ENCODE assay signal across 2 cellular contexts in genomic region chr14:88468396-88468795, GRCh38.
TF ChIP-seq lines count a peak whose summit lies in the region.

No MANE protein-coding gene starts in this region.

TF ChIP-seq in SK-N-SH, 30 proteins besides CTCF, POLR2A, EP300 and RAD21 (continued from another document):
- TF ChIP-seq USF1 (IDR thresholded peaks at IDR 0.05; ENCODE audit: borderline replicate concordance, low read depth) = no peak
- TF ChIP-seq TCF12 (IDR thresholded peaks at IDR 0.05) = no peak

TF ChIP-seq in SK-N-SH treated with all-trans-retinoic acid at 6 μM for 48 hours, 23 proteins besides CTCF, POLR2A, EP300 and RAD21 (continued from another document):
- TF ChIP-seq, protein P1, sequence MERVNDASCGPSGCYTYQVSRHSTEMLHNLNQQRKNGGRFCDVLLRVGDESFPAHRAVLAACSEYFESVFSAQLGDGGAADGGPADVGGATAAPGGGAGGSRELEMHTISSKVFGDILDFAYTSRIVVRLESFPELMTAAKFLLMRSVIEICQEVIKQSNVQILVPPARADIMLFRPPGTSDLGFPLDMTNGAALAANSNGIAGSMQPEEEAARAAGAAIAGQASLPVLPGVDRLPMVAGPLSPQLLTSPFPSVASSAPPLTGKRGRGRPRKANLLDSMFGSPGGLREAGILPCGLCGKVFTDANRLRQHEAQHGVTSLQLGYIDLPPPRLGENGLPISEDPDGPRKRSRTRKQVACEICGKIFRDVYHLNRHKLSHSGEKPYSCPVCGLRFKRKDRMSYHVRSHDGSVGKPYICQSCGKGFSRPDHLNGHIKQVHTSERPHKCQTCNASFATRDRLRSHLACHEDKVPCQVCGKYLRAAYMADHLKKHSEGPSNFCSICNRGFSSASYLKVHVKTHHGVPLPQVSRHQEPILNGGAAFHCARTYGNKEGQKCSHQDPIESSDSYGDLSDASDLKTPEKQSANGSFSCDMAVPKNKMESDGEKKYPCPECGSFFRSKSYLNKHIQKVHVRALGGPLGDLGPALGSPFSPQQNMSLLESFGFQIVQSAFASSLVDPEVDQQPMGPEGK (CRISPR knock-in tag; IDR thresholded peaks at IDR 0.05; ENCODE audit: borderline replicate concordance) = no peak
- no peak for TF ChIP-seq CSRNP3 (CRISPR knock-in tag; IDR thresholded peaks at IDR 0.05)
- TF ChIP-seq TSHZ2 (CRISPR knock-in tag; IDR thresholded peaks at IDR 0.05) = no peak
